Comparison of ENCODE assay signal across 7 cellular contexts in the genomic region with DNA sequence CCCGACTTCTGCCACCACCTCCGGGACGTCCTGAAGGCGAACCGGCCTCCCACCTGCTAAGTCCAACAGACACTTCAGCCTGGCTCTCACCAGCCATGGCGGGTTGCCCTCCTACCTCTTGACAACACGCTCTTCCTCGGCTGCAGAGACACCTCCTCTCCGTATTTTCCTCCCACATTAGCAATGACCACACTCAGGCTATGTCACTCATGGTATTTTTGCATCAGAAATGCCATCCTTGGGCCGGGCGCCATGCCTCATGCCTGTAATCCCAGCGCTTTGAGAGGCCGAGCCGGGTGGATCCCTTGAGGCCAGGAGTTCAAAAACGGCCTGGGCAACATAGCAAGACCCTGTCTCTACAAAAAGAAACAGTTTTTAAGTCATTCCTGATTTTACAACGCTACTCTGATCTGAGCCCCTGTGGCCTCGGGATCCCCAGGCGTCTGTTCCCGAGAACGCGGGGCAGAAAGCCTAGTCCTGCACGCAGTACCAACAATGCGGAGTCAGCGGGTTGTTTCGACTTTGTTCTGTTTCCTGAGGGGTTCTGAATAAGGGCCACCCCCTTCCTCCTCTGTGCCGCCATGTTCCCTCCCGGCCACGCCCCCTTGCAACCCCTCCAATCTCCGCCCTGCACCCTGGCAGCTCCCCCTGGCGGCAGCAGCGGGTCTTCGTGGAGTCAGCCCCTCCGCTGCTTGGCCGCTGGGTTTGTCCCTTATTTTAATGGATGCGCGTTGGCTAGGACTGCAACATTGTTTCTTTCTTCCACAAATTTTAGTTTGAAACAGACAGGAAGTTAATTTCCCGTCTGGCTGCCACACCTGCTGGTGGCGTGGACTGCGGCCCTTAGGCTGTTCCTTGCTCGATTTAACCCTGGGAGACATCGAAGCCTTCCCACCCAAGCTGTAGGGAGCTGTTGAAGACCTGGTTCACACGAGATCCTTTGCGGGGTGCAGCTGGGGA. TPM values are rescaled to one million over a fixed set of nuclear protein-coding genes. Genes with fewer than 3 reads are reported as not detected.
DNase-seq lines count a peak whose midpoint lies in the region; ATAC-seq and TF ChIP-seq lines count a peak whose summit lies in the region.

No MANE protein-coding gene starts in this region.

- no CpG with 5 or more reads among the region's 43 CpGs for WGBS in trophoblast cell (ENCODE audit: extremely low coverage, insufficient coverage, insufficient read length)

- H3K9ac ChIP-seq in trophoblast cell (ENCODE audit: low read length): no peak overlapping the region

- no peak overlapping the region for H3K4ac ChIP-seq in trophoblast cell (ENCODE audit: low read depth, low read length)

- intact Hi-C loops in tibial artery (cut with DNase I; ENCODE audit: low total_unique reads): no loop called here

- TF ChIP-seq CTCF in RWPE2 (IDR thresholded peaks at IDR 0.05; ENCODE audit: poor library complexity, severe bottlenecking) (peak; percentile 85), tibial artery (IDR thresholded peaks at IDR 0.05) (peak; percentile 55 to 66)

- H2AK5ac ChIP-seq in trophoblast cell (ENCODE audit: low read length): no peak overlapping the region

- peak overlapping the region; percentile 59 for H4K8ac ChIP-seq in trophoblast cell (ENCODE audit: low read depth, low read length)

- H3K79me1 ChIP-seq in trophoblast cell (ENCODE audit: low read length): no peaks in the 10 kb centered on the region

- no peak overlapping the region for H3K27ac ChIP-seq in RWPE2 (ENCODE audit: poor library complexity, severe bottlenecking)
- H3K27ac ChIP-seq in trophoblast cell (ENCODE audit: low read depth, low read length): no peak overlapping the region
- no peak overlapping the region for H3K27ac ChIP-seq in tibial artery

- peak overlapping the region; percentile 23 for H2AFZ ChIP-seq in trophoblast cell (ENCODE audit: insufficient read depth, low read length, poor library complexity)

- H2BK120ac ChIP-seq in trophoblast cell (ENCODE audit: insufficient read depth, low read length, poor library complexity): no peak overlapping the region

- H2BK5ac ChIP-seq in trophoblast cell (ENCODE audit: low read depth, low read length, poor library complexity): no peak overlapping the region

- peak; percentile 73 for TF ChIP-seq POLR2A in GM18505 (IDR thresholded peaks at IDR 0.05; ENCODE audit: borderline replicate concordance, extremely low read depth, insufficient read depth, insufficient read length)

- no peaks in the 10 kb centered on the region; the same call in 1 of the 2 replicates for H3K36me3 ChIP-seq in RWPE2 (ENCODE audit: low read depth)
- H3K36me3 ChIP-seq in trophoblast cell (ENCODE audit: control insufficient read depth in 1 of 2, insufficient read depth in 2 of 2, low read length in 2 of 2): peaks cover 0 to 2% of the 10 kb centered on the region in 2 experiments
- peaks cover 0 to 12% (median 6%) of the 10 kb centered on the region in 3 donors for H3K36me3 ChIP-seq in tibial artery

- H3K27me3 ChIP-seq in RWPE2 (ENCODE audit: insufficient read depth, poor library complexity, severe bottlenecking) (no peaks in the 10 kb centered on the region), trophoblast cell (ENCODE audit: insufficient read depth, low read length) (no peaks in the 10 kb centered on the region), tibial artery (no peaks in the 10 kb centered on the region)

- H2BK12ac ChIP-seq in trophoblast cell (ENCODE audit: low read length): no peak overlapping the region

- H3K23ac ChIP-seq in trophoblast cell (ENCODE audit: low read length): no peak overlapping the region

- ATAC-seq in GM18505 (IDR thresholded peaks at IDR 0.05; ENCODE audit: unreplicated experiment) (peak; percentile 90), HG03108 (IDR thresholded peaks at IDR 0.05; ENCODE audit: unreplicated experiment) (peak; percentile 90), RWPE2 (ENCODE audit: low read depth) (peak; percentile 89)

- H3K4me3 ChIP-seq in RWPE2 (ENCODE audit: severe bottlenecking): peak overlapping the region; percentile 38
- no peak overlapping the region for H3K4me3 ChIP-seq in trophoblast cell (ENCODE audit: low read depth, low read length)
- H3K4me3 ChIP-seq in tibial artery: peak overlapping the region; percentile 46 to 47

- H3K4me1 ChIP-seq in RWPE2 (ENCODE audit: insufficient read depth, poor library complexity, severe bottlenecking) (no peaks in the 10 kb centered on the region), trophoblast cell (ENCODE audit: control insufficient read depth in 1 of 2, insufficient read depth in 2 of 2, low read length in 2 of 2) (peaks cover 0 to 4% of the 10 kb centered on the region in 2 experiments), tibial artery (peaks cover 0 to 12% (median 4%) of the 10 kb centered on the region in 4 donors)

- no peaks in the 10 kb centered on the region for H3K79me2 ChIP-seq in trophoblast cell (ENCODE audit: control insufficient read depth, insufficient read depth, low read length, poor library complexity)

- no peak overlapping the region for H3K18ac ChIP-seq in trophoblast cell (ENCODE audit: low read length)

- H3K14ac ChIP-seq in trophoblast cell (ENCODE audit: low read length): no peak overlapping the region

- no peaks in the 10 kb centered on the region for H3K9me3 ChIP-seq in RWPE2 (ENCODE audit: severe bottlenecking)
- peaks cover 1% of the 10 kb centered on the region for H3K9me3 ChIP-seq in trophoblast cell (ENCODE audit: insufficient read depth, low read depth, low read length)
- no peaks in the 10 kb centered on the region for H3K9me3 ChIP-seq in tibial artery

- no peak overlapping the region for H4K91ac ChIP-seq in trophoblast cell (ENCODE audit: low read depth, low read length)

- no peak for DNase-seq in RWPE2 (ENCODE audit: low spot score)
- peak; percentile 97 for DNase-seq in activated effector memory CD4-positive, alpha-beta T cell treated with anti-CD3 and anti-CD28 coated beads, Interleukin-2, amount 50 U/mL, for 16 hours
- peak; percentile 90 for DNase-seq in germinal center (ENCODE audit: low spot score)
- peak; percentile 75 to 88 for DNase-seq in trophoblast cell
- peak; percentile 82 to 89 for DNase-seq in tibial artery

- H4K12ac ChIP-seq in trophoblast cell (ENCODE audit: low read depth, low read length): peak overlapping the region; percentile 38

- peak overlapping the region; percentile 21 for H3K4me2 ChIP-seq in trophoblast cell (ENCODE audit: low read length)

RNA-seq across cellular contexts. Expression of a gene that starts 9.7 kb away (rescaled TPM):
- 24.2 and 26.7 TPM in 2 replicates for polyA plus RNA-seq in trophoblast cell (2013)
